Comparison of ENCODE assay signal across 1 cellular context in genomic region chr5:18113724-18114123, GRCh38.
TF ChIP-seq lines count a peak whose summit lies in the region.

No MANE protein-coding gene starts in this region.

TF ChIP-seq in GM23338, 12 proteins besides CTCF, POLR2A, EP300 and RAD21 (continued from another document):
- no peak for TF ChIP-seq ZNF462 (CRISPR knock-in tag; IDR thresholded peaks at IDR 0.05)
- TF ChIP-seq, protein P1, sequence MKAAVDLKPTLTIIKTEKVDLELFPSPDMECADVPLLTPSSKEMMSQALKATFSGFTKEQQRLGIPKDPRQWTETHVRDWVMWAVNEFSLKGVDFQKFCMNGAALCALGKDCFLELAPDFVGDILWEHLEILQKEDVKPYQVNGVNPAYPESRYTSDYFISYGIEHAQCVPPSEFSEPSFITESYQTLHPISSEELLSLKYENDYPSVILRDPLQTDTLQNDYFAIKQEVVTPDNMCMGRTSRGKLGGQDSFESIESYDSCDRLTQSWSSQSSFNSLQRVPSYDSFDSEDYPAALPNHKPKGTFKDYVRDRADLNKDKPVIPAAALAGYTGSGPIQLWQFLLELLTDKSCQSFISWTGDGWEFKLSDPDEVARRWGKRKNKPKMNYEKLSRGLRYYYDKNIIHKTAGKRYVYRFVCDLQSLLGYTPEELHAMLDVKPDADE (IDR thresholded peaks at IDR 0.05), result no peak
- TF ChIP-seq STAT1 (IDR thresholded peaks at IDR 0.05; ENCODE audit: unreplicated experiment), result no peak
- TF ChIP-seq JUNB (IDR thresholded peaks at IDR 0.05; ENCODE audit: unreplicated experiment), result no peak
- TF ChIP-seq ZNF331 (CRISPR knock-in tag; IDR thresholded peaks at IDR 0.05; ENCODE audit: low read depth), result no peak
- TF ChIP-seq NANOG (IDR thresholded peaks at IDR 0.05; ENCODE audit: borderline replicate concordance), result no peak
